8 cellular contexts compared by ENCODE assay signal in the genomic region with DNA sequence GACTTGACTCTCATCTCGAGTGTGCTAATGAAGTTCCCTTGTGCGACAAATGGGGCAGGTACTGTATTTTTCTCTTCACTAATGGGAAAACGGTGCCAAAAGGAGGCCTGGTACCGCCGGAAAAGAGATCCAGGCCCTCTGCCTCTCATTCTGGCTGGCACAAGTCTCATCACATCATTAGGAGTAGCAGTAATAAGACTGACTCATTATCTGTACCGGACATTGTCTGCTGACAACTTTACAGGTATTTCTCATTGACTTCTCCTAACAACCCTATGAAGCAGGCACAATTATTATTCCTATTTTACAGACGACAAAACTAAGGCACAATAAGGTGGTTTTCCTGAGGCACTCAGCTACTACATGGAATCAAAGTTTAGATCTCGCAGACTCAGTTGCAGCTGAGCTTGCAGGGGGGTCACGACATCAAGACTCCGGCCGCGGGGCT. TPM values are rescaled to one million over a fixed set of nuclear protein-coding genes. Genes with fewer than 3 reads are reported as not detected.
DNase-seq lines count a peak whose midpoint lies in the region; ATAC-seq, FAIRE-seq and TF ChIP-seq lines count a peak whose summit lies in the region.

No MANE protein-coding gene starts in this region.

- POLR2A ChIA-PET in CD8-positive, alpha-beta T cell (lab: Charles Lee), result interaction anchor here (1.2 to 2.5 kb wide), 4 partner anchors 9 to 276 kb away, joined by 3 to 18 read pairs (median 6); partner anchors contain the start of gene C12orf75
- POLR2A ChIA-PET in endothelial cell of umbilical vein (lab: Charles Lee), result interaction anchor here (0.7 to 1.5 kb wide), 2 partner anchors 96 to 128 kb away, joined by 3 read pairs; partner anchors contain the start of gene WASHC4

- CTCF ChIA-PET in CD8-positive, alpha-beta T cell (lab: Charles Lee), result interaction anchor here (0.9 to 4.1 kb wide), 3 partner anchors 17 to 96 kb away, joined by 3 to 13 read pairs (median 3); partner anchors contain the start of gene C12orf75
- CTCF ChIA-PET in endothelial cell of umbilical vein (lab: Charles Lee), result interaction anchor here (0.7 to 2.7 kb wide), 9 partner anchors 8 to 988 kb away, joined by 3 to 20 read pairs (median 5); no protein-coding TSS in a partner anchor

- H3K36me3 Mint-ChIP-seq in CD8-positive, alpha-beta T cell, result peaks cover 28% of the 10 kb centered on the region
- no peaks in the 10 kb centered on the region for H3K36me3 Mint-ChIP-seq in natural killer cell treated with Interleukin-12 subunit alpha and Interleukin-12 subunit beta and Interleukin-15 and Interleukin-18, amount 100 ng/mL, for 72 hours

- H3K9me2 ChIP-seq in SU-DHL-6 (replicated peaks; ENCODE audit: insufficient read depth, low read length), result no peaks in the 10 kb centered on the region

- no peaks in the 10 kb centered on the region for H3K9me1 ChIP-seq in endothelial cell of umbilical vein (replicated peaks; ENCODE audit: control insufficient read depth, extremely low read depth, insufficient read depth, low read length)

- FAIRE-seq in endothelial cell of umbilical vein (lab: Jason Lieb, UNC), result peak; percentile 56

- no peaks in the 10 kb centered on the region for H3K36me3 ChIP-seq in CD8-positive, alpha-beta T cell (ENCODE audit: insufficient read depth, low read length)
- no peaks in the 10 kb centered on the region for H3K36me3 ChIP-seq in SU-DHL-6 (ENCODE audit: low read length)
- no peaks in the 10 kb centered on the region for H3K36me3 ChIP-seq in endothelial cell of umbilical vein (ENCODE audit: control insufficient read depth in 2 of 2, extremely low read depth in 1 of 2, insufficient read depth in 2 of 2, low read length in 2 of 2)

- H3K4me1 ChIP-seq in CD8-positive, alpha-beta T cell (ENCODE audit: insufficient read depth, low read length), result peaks cover 30% of the 10 kb centered on the region
- peaks cover 28% of the 10 kb centered on the region for H3K4me1 ChIP-seq in endothelial cell of umbilical vein (ENCODE audit: control insufficient read depth, extremely low read depth, insufficient read depth, low read length)

- peak overlapping the region; percentile 79 for H3K27ac ChIP-seq in CD8-positive, alpha-beta T cell (ENCODE audit: low read depth, low read length)
- H3K27ac ChIP-seq in SU-DHL-6 (ENCODE audit: low read depth, low read length), result no peak overlapping the region
- peak overlapping the region; percentile 95 for H3K27ac ChIP-seq in endothelial cell of umbilical vein (ENCODE audit: insufficient read depth, low read depth, low read length)

- H3K9me3 ChIP-seq in CD8-positive, alpha-beta T cell (ENCODE audit: low read length), result no peaks in the 10 kb centered on the region
- H3K9me3 ChIP-seq in SU-DHL-6 (ENCODE audit: insufficient read depth, low read length) (no peaks in the 10 kb centered on the region), endothelial cell of umbilical vein (replicated peaks; ENCODE audit: control insufficient read depth, insufficient read depth, low read length) (no peaks in the 10 kb centered on the region)

- dilution Hi-C loops in endothelial cell of umbilical vein (cut with MboI; ENCODE audit: extremely low pct_ligation_motif_present, low sequenced_read_pairs), result no loop called here

- TF ChIP-seq CTCF in CD8-positive, alpha-beta T cell (IDR thresholded peaks at IDR 0.05), result no peak
- TF ChIP-seq CTCF in HFF-Myc (IDR thresholded peaks at IDR 0.05; ENCODE audit: low read depth, low read length, missing control alignments), result no peak
- TF ChIP-seq CTCF in SU-DHL-6 (IDR thresholded peaks at IDR 0.05; ENCODE audit: insufficient read depth, low read length, poor library complexity, severe bottlenecking), result no peak
- no peak for TF ChIP-seq CTCF in endothelial cell of umbilical vein (IDR thresholded peaks at IDR 0.05; ENCODE audit: extremely low read depth in 1 of 2, insufficient read depth in 1 of 2, low read depth in 1 of 2, low read length in 2 of 2)

- H4K20me1 ChIP-seq in SU-DHL-6 (ENCODE audit: low read depth, low read length), result no peaks in the 10 kb centered on the region
- no peaks in the 10 kb centered on the region for H4K20me1 ChIP-seq in endothelial cell of umbilical vein (replicated peaks; ENCODE audit: control insufficient read depth, extremely low read depth, insufficient read depth, low read length)

- TSS peak; percentile 39 for BruUV-seq in endothelial cell of umbilical vein (replicated peaks; lab: Mats Ljungman, UMichigan)

- peak overlapping the region; percentile 77 for H3K4me3 ChIP-seq in CD8-positive, alpha-beta T cell (ENCODE audit: low read depth, low read length)
- H3K4me3 ChIP-seq in HFF-Myc (replicated peaks; ENCODE audit: low read depth, low read length) (peak overlapping the region; percentile 69), SU-DHL-6 (ENCODE audit: insufficient read depth, low read length, poor library complexity, severe bottlenecking) (peak overlapping the region; percentile 65), endothelial cell of umbilical vein (replicated peaks in 1 of 3; ENCODE audit: insufficient read depth in 1 of 3, low read depth in 1 of 3, low read length in 3 of 3) (peak overlapping the region; percentile 55 to 98 (median 96))

- H3F3A ChIP-seq in SU-DHL-6 (ENCODE audit: insufficient read depth), result no peaks in the 10 kb centered on the region

- H2AFZ ChIP-seq in SU-DHL-6 (ENCODE audit: low read depth, low read length, severe bottlenecking) (peak overlapping the region; percentile 90), endothelial cell of umbilical vein (ENCODE audit: low read depth, low read length) (peak overlapping the region; percentile 46)

- no peak for DNase-seq in CD8-positive, alpha-beta T cell
- DNase-seq in HFF-Myc (ENCODE audit: extremely low read depth, low read depth) (no peak), endothelial cell of umbilical vein (ENCODE audit: low read depth, low spot score) (peak; percentile 50), HuH-7.5 (ENCODE audit: low spot score) (no peak), mesenteric fat pad (ENCODE audit: low spot score) (no peak), NCI-H526 (lab: John Stamatoyannopoulos, UW) (no peak)
- DNase-seq in natural killer cell treated with Interleukin-12 subunit alpha and Interleukin-12 subunit beta and Interleukin-15 and Interleukin-18, amount 100 ng/mL, for 72 hours (ENCODE audit: low spot score), result no peak

- H3K27me3 ChIP-seq in CD8-positive, alpha-beta T cell (ENCODE audit: insufficient read depth, low read length), result no peaks in the 10 kb centered on the region
- no peaks in the 10 kb centered on the region for H3K27me3 ChIP-seq in SU-DHL-6 (ENCODE audit: low read length)
- no peaks in the 10 kb centered on the region for H3K27me3 ChIP-seq in endothelial cell of umbilical vein (ENCODE audit: control insufficient read depth in 2 of 2, insufficient read depth in 2 of 2, low read length in 2 of 2)

- peak overlapping the region; percentile 97 for H3K27ac Mint-ChIP-seq in CD8-positive, alpha-beta T cell
- H3K27ac Mint-ChIP-seq in natural killer cell treated with Interleukin-12 subunit alpha and Interleukin-12 subunit beta and Interleukin-15 and Interleukin-18, amount 100 ng/mL, for 72 hours, result peak overlapping the region; percentile 76 to 84

- H3K79me2 ChIP-seq in SU-DHL-6 (ENCODE audit: insufficient read depth, low read length) (no peaks in the 10 kb centered on the region; the same call in 1 of the 2 replicates), endothelial cell of umbilical vein (ENCODE audit: control insufficient read depth, insufficient read depth, low read length) (peaks cover 46% of the 10 kb centered on the region)

- H3K9me3 Mint-ChIP-seq in CD8-positive, alpha-beta T cell, result no peaks in the 10 kb centered on the region
- no peaks in the 10 kb centered on the region for H3K9me3 Mint-ChIP-seq in natural killer cell treated with Interleukin-12 subunit alpha and Interleukin-12 subunit beta and Interleukin-15 and Interleukin-18, amount 100 ng/mL, for 72 hours

- H3K27me3 Mint-ChIP-seq in CD8-positive, alpha-beta T cell (ENCODE audit: low read depth), result no peaks in the 10 kb centered on the region
- no peaks in the 10 kb centered on the region for H3K27me3 Mint-ChIP-seq in natural killer cell treated with Interleukin-12 subunit alpha and Interleukin-12 subunit beta and Interleukin-15 and Interleukin-18, amount 100 ng/mL, for 72 hours

- H3K4me2 ChIP-seq in SU-DHL-6 (ENCODE audit: low read depth, low read length, poor library complexity, severe bottlenecking), result peak overlapping the region; percentile 88
- peak overlapping the region; percentile 98 for H3K4me2 ChIP-seq in endothelial cell of umbilical vein (ENCODE audit: insufficient read depth, low read length)

- peak overlapping the region; percentile 93 for H3K4me3 Mint-ChIP-seq in CD8-positive, alpha-beta T cell
- peak overlapping the region; percentile 92 for H3K4me3 Mint-ChIP-seq in natural killer cell treated with Interleukin-12 subunit alpha and Interleukin-12 subunit beta and Interleukin-15 and Interleukin-18, amount 100 ng/mL, for 72 hours

- TF ChIP-seq POLR2A in endothelial cell of umbilical vein (IDR thresholded peaks at IDR 0.05; ENCODE audit: low read depth, low read length), result no peak

- ATAC-seq in CD8-positive, alpha-beta T cell, result peak; percentile 4
- no peak for ATAC-seq in natural killer cell treated with Interleukin-12 subunit alpha and Interleukin-12 subunit beta and Interleukin-15 and Interleukin-18, amount 100 ng/mL, for 72 hours

- peaks cover 53% of the 10 kb centered on the region for H3K4me1 Mint-ChIP-seq in CD8-positive, alpha-beta T cell (ENCODE audit: low read depth)
- H3K4me1 Mint-ChIP-seq in natural killer cell treated with Interleukin-12 subunit alpha and Interleukin-12 subunit beta and Interleukin-15 and Interleukin-18, amount 100 ng/mL, for 72 hours (ENCODE audit: low read depth in 2 of 2), result peaks cover 22 to 38% of the 10 kb centered on the region in 2 donors

- peak overlapping the region; percentile 64 for H3K9ac ChIP-seq in SU-DHL-6 (ENCODE audit: low read length)
- H3K9ac ChIP-seq in endothelial cell of umbilical vein (replicated peaks; ENCODE audit: extremely low read depth, insufficient read depth, low read length), result peak overlapping the region; percentile 97

- intact Hi-C loops in CD8-positive, alpha-beta T cell (cut with DNase I, micrococcal nuclease), result loop anchor here (2.0 to 10.0 kb wide), 7 partner anchors 128 to 1391 kb away; partner anchors contain the start of genes TDG (in 2 of the 2), EID3 (in 1 of the 2), NFYB (in 1 of the 2) and NT5DC3 (in 1 of the 2)
- intact Hi-C loops in endothelial cell of umbilical vein (cut with micrococcal nuclease), result loop anchor here (1.0 to 5.0 kb wide), 3 partner anchors 9 to 148 kb away; no protein-coding TSS in a partner anchor

RNA-seq across cellular contexts. Expression of gene APPL2, which starts 0.7 kb away (rescaled TPM):
- total RNA-seq in CD8-positive, alpha-beta T cell, result 10 to 100 TPM; 53.1 to 60.6 TPM
- 21.4 and 31.8 TPM in 2 replicates for total RNA-seq in endothelial cell of umbilical vein
- polyA plus RNA-seq in endothelial cell of umbilical vein, result 8.1 and 9.2 TPM in 2 replicates
- polyA plus RNA-seq in endothelial cell of umbilical vein (2011; cell fraction: cytosol; rRNA removed), result 11.0 and 11.6 TPM in 2 replicates
- 52.5 and 58.8 TPM in 2 replicates for polyA plus RNA-seq in endothelial cell of umbilical vein (2011; cell fraction: nucleus; rRNA removed)
- polyA plus RNA-seq in endothelial cell of umbilical vein (2012), result 21.9 and 23.1 TPM in 2 replicates
- 30.0 and 38.2 TPM in 2 replicates for polyA minus RNA-seq in endothelial cell of umbilical vein
- 7.4 TPM for polyA minus RNA-seq in endothelial cell of umbilical vein (2011; cell fraction: cytosol; rRNA and poly(A)+ RNA removed)
- 59.7 and 67.9 TPM in 2 replicates for polyA minus RNA-seq in endothelial cell of umbilical vein (2011; cell fraction: nucleus; rRNA and poly(A)+ RNA removed)
- 10 to 100 TPM; 13.2 to 26.4 TPM for total RNA-seq in natural killer cell treated with Interleukin-12 subunit alpha and Interleukin-12 subunit beta and Interleukin-15 and Interleukin-18, amount 100 ng/mL, for 72 hours
- 55.1 TPM for total RNA-seq in mesenteric fat pad
